ENCODE assay signal across 1 cellular context in genomic region chr1:168145184-168146159, GRCh38.
A peak's percentile ranks its signal among the peaks of the same experiment; 100 is the strongest.
TF ChIP-seq lines count a peak whose summit lies in the region.

No MANE protein-coding gene starts in this region.

TF ChIP-seq in H1, 55 proteins besides CTCF, POLR2A, EP300 and RAD21 (continued from another document):
- no peak for TF ChIP-seq ATF2 (IDR thresholded peaks at IDR 0.05; ENCODE audit: low read length)
- TF ChIP-seq SUZ12 (IDR thresholded peaks at IDR 0.05; ENCODE audit: low read length), result no peak
- TF ChIP-seq SIN3A (conservative IDR thresholded peaks at IDR 0.05 in 1 of 2, IDR thresholded peaks at IDR 0.05 in 1 of 2; ENCODE audit: low read depth in 1 of 2, low read length in 2 of 2), result peak in 1 of 2 experiments; percentile 66; a peak in 1 of 4 replicates
- 0 out of 2 replicates have a peak, but pooled peaks have one; percentile 16 for TF ChIP-seq TAF1 (IDR thresholded peaks at IDR 0.05; ENCODE audit: low read depth, low read length)
- no peak for TF ChIP-seq POU5F1 (IDR thresholded peaks at IDR 0.05; ENCODE audit: low read depth, low read length)
- no peak for TF ChIP-seq KDM1A (IDR thresholded peaks at IDR 0.05; ENCODE audit: borderline replicate concordance, low read length)
TF ChIP-seq in H1: peak in this region for 3.
